Comparison of ENCODE assay signal across 20 cellular contexts in the genomic region with DNA sequence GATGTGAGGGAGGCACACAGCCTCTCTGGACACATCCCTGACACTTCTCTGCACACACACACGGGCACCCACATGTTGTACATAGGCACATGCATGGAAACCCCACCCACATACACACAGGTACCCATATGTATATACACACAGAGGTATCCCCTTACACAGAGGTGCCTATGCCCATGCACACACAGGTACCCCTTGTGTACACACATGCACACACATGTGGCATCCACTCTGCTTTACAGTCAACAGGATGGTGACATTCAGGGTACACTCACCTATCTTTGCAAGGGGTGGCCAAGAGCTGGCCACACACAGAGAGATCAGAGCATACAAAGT. TPM values are rescaled to one million over a fixed set of nuclear protein-coding genes. Genes with fewer than 3 reads are reported as not detected.
DNase-seq lines count a peak whose midpoint lies in the region; ATAC-seq and TF ChIP-seq lines count a peak whose summit lies in the region.
"Had no signal": no experiment of that assay in that cellular context is flagged by ENCODE, and none has a peak within 500 bp of the region (broad histone marks: within the 10 kb centered on the region; RNA-seq: fewer than 3 reads in every experiment).

No MANE protein-coding gene starts in this region.

- no peak overlapping the region for H3K4me3 ChIP-seq in HEK293 (ENCODE audit: low read depth, low read length)
- H3K4me3 ChIP-seq: body of pancreas had no signal

- no peaks in the 10 kb centered on the region for H3K36me3 ChIP-seq in HEK293 (ENCODE audit: control insufficient read depth in 2 of 2, insufficient read depth in 1 of 2, low read length in 2 of 2)
- H3K36me3 ChIP-seq: gastrocnemius medialis, MG63 had no signal

- peaks cover 15% of the 10 kb centered on the region for H3K27me3 Mint-ChIP-seq in activated naive CD8-positive, alpha-beta T cell treated with anti-CD3 and anti-CD28 coated beads, Interleukin-2, amount 50 U/mL, for 24 hours
- H3K27me3 Mint-ChIP-seq in progenitor cell of endocrine pancreas = peaks cover 70% of the 10 kb centered on the region

- ATAC-seq in activated naive CD8-positive, alpha-beta T cell treated with anti-CD3 and anti-CD28 coated beads, Interleukin-2, amount 50 U/mL, for 24 hours = no peak
- ATAC-seq in HG02623 (IDR thresholded peaks at IDR 0.05; ENCODE audit: unreplicated experiment) = no peak
- ATAC-seq: Panc1 had no signal

- H3K27ac ChIP-seq in HEK293 (ENCODE audit: extremely low read depth, low read depth, low read length) = no peak overlapping the region
- H3K27ac ChIP-seq: body of pancreas, epithelial cell of prostate, gastrocnemius medialis, psoas muscle had no signal

- no peaks in the 10 kb centered on the region for H3K9me3 Mint-ChIP-seq in activated naive CD8-positive, alpha-beta T cell treated with anti-CD3 and anti-CD28 coated beads, Interleukin-2, amount 50 U/mL, for 24 hours
- no peaks in the 10 kb centered on the region for H3K9me3 Mint-ChIP-seq in progenitor cell of endocrine pancreas (ENCODE audit: low read depth)

- H3K9me3 ChIP-seq in HEK293 (ENCODE audit: control insufficient read depth, insufficient read depth, low read depth, low read length) = no peaks in the 10 kb centered on the region
- H3K9me3 ChIP-seq: body of pancreas, gastrocnemius medialis, MG63, psoas muscle, SK-N-SH had no signal

- no peak overlapping the region for H3K27ac Mint-ChIP-seq in activated naive CD8-positive, alpha-beta T cell treated with anti-CD3 and anti-CD28 coated beads, Interleukin-2, amount 50 U/mL, for 24 hours
- no peak overlapping the region for H3K27ac Mint-ChIP-seq in progenitor cell of endocrine pancreas
- H3K27ac Mint-ChIP-seq: B cell had no signal

- POLR2A ChIA-PET in HEK293 (lab: Yijun Ruan, JAX) = no interaction called here

- H3K4me1 Mint-ChIP-seq in activated naive CD8-positive, alpha-beta T cell treated with anti-CD3 and anti-CD28 coated beads, Interleukin-2, amount 50 U/mL, for 24 hours = peaks cover 3% of the 10 kb centered on the region
- H3K4me1 Mint-ChIP-seq in progenitor cell of endocrine pancreas (ENCODE audit: low read depth) = peaks cover 4% of the 10 kb centered on the region
- H3K4me1 Mint-ChIP-seq: B cell had no signal

- TF ChIP-seq CTCF in HEK293 (tag by site-specific recombination; IDR thresholded peaks at IDR 0.05) = no peak
- no peak for TF ChIP-seq CTCF in progenitor cell of endocrine pancreas (IDR thresholded peaks at IDR 0.05; ENCODE audit: unreplicated experiment)

- H3K4me3 Mint-ChIP-seq in activated naive CD8-positive, alpha-beta T cell treated with anti-CD3 and anti-CD28 coated beads, Interleukin-2, amount 50 U/mL, for 24 hours = peak overlapping the region; percentile 38
- H3K4me3 Mint-ChIP-seq in progenitor cell of endocrine pancreas (ENCODE audit: low read depth) = peak overlapping the region; percentile 61
- H3K4me3 Mint-ChIP-seq: B cell had no signal

- CTCF ChIA-PET in HEK293 (lab: Yijun Ruan, JAX) = interaction anchor here (1.0 kb wide), 1 partner anchor 113 kb away, joined by 3 read pairs; no protein-coding TSS in a partner anchor

- DNase-seq in activated naive CD8-positive, alpha-beta T cell treated with anti-CD3 and anti-CD28 coated beads, Interleukin-2, amount 50 U/mL, for 24 hours = no peak
- DNase-seq in islet precursor cell (peak; percentile 45), progenitor cell of endocrine pancreas (ENCODE audit: low spot score, unreplicated experiment) (no peak), NK-92 (lab: John Stamatoyannopoulos, UW; ENCODE audit: unreplicated experiment) (no peak), T-helper 2 cell (no peak), amygdala (lab: John Stamatoyannopoulos, UW) (no peak)
- DNase-seq: activated CD8-positive, alpha-beta memory T cell treated with anti-CD3 and anti-CD28 coated beads, Interleukin-2, amount 50 U/mL, for 48 hours; activated gamma-delta T cell treated with Interleukin-2 at 50 U/mL for 16 hours; body of pancreas; gastrocnemius medialis; GDM1; MG63; NCI-H82; psoas muscle; SK-N-SH had no signal

- H3K36me3 Mint-ChIP-seq in activated naive CD8-positive, alpha-beta T cell treated with anti-CD3 and anti-CD28 coated beads, Interleukin-2, amount 50 U/mL, for 24 hours (ENCODE audit: low read depth) = no peaks in the 10 kb centered on the region
- H3K36me3 Mint-ChIP-seq in progenitor cell of endocrine pancreas (ENCODE audit: insufficient read depth) = no peaks in the 10 kb centered on the region

- no peaks in the 10 kb centered on the region; the same call in 1 of the 2 replicates for H3K4me1 ChIP-seq in HEK293 (ENCODE audit: control insufficient read depth, insufficient read depth, low read length)
- H3K4me1 ChIP-seq: psoas muscle had no signal

TF ChIP-seq in HEK293, 187 proteins besides CTCF, POLR2A, EP300 and RAD21:
- TF ChIP-seq GLIS1 (tag by site-specific recombination; IDR thresholded peaks at IDR 0.05) = peak; percentile 65
- TF ChIP-seq, protein P1, sequence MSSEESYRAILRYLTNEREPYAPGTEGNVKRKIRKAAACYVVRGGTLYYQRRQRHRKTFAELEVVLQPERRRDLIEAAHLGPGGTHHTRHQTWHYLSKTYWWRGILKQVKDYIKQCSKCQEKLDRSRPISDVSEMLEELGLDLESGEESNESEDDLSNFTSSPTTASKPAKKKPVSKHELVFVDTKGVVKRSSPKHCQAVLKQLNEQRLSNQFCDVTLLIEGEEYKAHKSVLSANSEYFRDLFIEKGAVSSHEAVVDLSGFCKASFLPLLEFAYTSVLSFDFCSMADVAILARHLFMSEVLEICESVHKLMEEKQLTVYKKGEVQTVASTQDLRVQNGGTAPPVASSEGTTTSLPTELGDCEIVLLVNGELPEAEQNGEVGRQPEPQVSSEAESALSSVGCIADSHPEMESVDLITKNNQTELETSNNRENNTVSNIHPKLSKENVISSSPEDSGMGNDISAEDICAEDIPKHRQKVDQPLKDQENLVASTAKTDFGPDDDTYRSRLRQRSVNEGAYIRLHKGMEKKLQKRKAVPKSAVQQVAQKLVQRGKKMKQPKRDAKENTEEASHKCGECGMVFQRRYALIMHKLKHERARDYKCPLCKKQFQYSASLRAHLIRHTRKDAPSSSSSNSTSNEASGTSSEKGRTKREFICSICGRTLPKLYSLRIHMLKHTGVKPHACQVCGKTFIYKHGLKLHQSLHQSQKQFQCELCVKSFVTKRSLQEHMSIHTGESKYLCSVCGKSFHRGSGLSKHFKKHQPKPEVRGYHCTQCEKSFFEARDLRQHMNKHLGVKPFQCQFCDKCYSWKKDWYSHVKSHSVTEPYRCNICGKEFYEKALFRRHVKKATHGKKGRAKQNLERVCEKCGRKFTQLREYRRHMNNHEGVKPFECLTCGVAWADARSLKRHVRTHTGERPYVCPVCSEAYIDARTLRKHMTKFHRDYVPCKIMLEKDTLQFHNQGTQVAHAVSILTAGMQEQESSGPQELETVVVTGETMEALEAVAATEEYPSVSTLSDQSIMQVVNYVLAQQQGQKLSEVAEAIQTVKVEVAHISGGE (tag by site-specific recombination; conservative IDR thresholded peaks at IDR 0.05; ENCODE audit: low read depth) = no peak
TF ChIP-seq in HEK293: peak in this region for 1.

RNA-seq across cellular contexts. Expression of a gene that starts 59.5 kb away (rescaled TPM):
- 106 and 111 TPM in 2 replicates for total RNA-seq in progenitor cell of endocrine pancreas
